Comparison of ENCODE assay signal across 17 cellular contexts in the genomic region with DNA sequence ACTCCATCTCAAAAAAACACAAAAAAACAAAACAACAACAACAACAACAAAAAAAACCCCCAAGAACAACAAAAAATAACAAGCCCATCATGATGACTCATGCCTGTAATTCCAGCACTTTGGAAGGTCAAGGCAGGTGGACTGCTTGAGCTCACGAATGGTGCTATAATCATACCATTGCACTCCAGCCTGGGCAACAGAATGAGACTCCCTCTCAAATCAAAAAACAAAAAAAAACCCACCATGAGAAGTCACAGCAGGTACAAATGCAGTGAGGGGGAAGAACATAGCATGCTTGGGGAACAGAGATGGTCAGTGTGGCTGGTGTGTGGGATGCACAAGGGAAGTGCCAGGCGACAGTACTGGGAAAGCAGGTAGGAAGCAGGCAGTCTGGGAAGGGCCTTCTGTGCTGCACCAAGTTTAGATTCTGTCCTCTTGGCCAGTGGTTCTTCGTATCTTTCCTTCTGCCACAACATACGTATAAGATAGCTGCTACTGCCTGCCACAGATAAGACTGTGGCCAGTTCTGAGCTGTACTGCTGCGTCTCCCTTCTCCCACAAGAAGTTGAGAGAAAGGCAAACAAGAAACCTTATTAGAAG. TPM values are rescaled to one million over a fixed set of nuclear protein-coding genes. Genes with fewer than 3 reads are reported as not detected.
A peak's percentile ranks its signal among the peaks of the same experiment; 100 is the strongest.
DNase-seq lines count a peak whose midpoint lies in the region; ATAC-seq and TF ChIP-seq lines count a peak whose summit lies in the region.
"Had no signal": no experiment of that assay in that cellular context is flagged by ENCODE, and none has a peak within 500 bp of the region (broad histone marks: within the 10 kb centered on the region; RNA-seq: fewer than 3 reads in every experiment).

No MANE protein-coding gene starts in this region.

- peak overlapping the region; percentile 24 for H3K23ac ChIP-seq in mesendoderm (ENCODE audit: low read length)

- no peak overlapping the region for H3K9ac ChIP-seq in mesendoderm (ENCODE audit: low read length)

- POLR2A ChIA-PET in AG04450 (lab: Yijun Ruan, JAX), result interaction anchor here (1.3 kb wide), 1 partner anchor 16 kb away, joined by 4 read pairs; no protein-coding TSS in a partner anchor
- POLR2A ChIA-PET in PC-9 (lab: Charles Lee; ENCODE audit: unreplicated experiment), result interaction anchor here (0.9 kb wide), 1 partner anchor 49 kb away, joined by 8 read pairs; no protein-coding TSS in a partner anchor

- H3K27ac Mint-ChIP-seq in HFFc6 (peak overlapping the region; percentile 81), glutamatergic neuron (ENCODE audit: unreplicated experiment) (no peak overlapping the region)
- H3K27ac Mint-ChIP-seq in activated naive CD8-positive, alpha-beta T cell treated with anti-CD3 and anti-CD28 coated beads, Interleukin-2, amount 50 U/mL, for 24 hours, result peak overlapping the region; percentile 50

- TF ChIP-seq CTCF in AG04450 (IDR thresholded peaks at IDR 0.05; ENCODE audit: low read depth, low read length), result no peak
- no peak for TF ChIP-seq CTCF in HFFc6 (IDR thresholded peaks at IDR 0.05)
- TF ChIP-seq CTCF in glutamatergic neuron (IDR thresholded peaks at IDR 0.05; ENCODE audit: partially characterized antibody, unreplicated experiment), result no peak
- no peak for TF ChIP-seq CTCF in PC-9 (conservative IDR thresholded peaks at IDR 0.05)

- peaks cover 57% of the 10 kb centered on the region for H3K4me1 Mint-ChIP-seq in HFFc6 (ENCODE audit: low read depth)
- H3K4me1 Mint-ChIP-seq in activated naive CD8-positive, alpha-beta T cell treated with anti-CD3 and anti-CD28 coated beads, Interleukin-2, amount 50 U/mL, for 24 hours, result peaks cover 51% of the 10 kb centered on the region
- H3K4me1 Mint-ChIP-seq in glutamatergic neuron (ENCODE audit: low read depth, unreplicated experiment), result no peaks in the 10 kb centered on the region

- H3F3A ChIP-seq in PC-9 (ENCODE audit: insufficient read depth, low read depth), result peaks cover 14% of the 10 kb centered on the region; the same call in 1 of the 2 replicates

- H2AK5ac ChIP-seq in mesendoderm (ENCODE audit: low read length), result no peak overlapping the region

- H3K4ac ChIP-seq in mesendoderm (ENCODE audit: low read depth, low read length), result no peak overlapping the region

- CTCF ChIA-PET in AG04450 (lab: Charles Lee), result interaction anchor here (0.6 to 1.6 kb wide), 4 partner anchors 111 to 174 kb away, joined by 3 to 6 read pairs (median 4); no protein-coding TSS in a partner anchor
- CTCF ChIA-PET in PC-9 (lab: Charles Lee), result no interaction called here

- H3K79me2 ChIP-seq in mesendoderm (ENCODE audit: control insufficient read depth, insufficient read depth, low read length) (no peaks in the 10 kb centered on the region), PC-9 (ENCODE audit: low read depth) (no peaks in the 10 kb centered on the region)

- no peak overlapping the region for H2BK5ac ChIP-seq in mesendoderm (ENCODE audit: low read length)

- peaks cover 6% of the 10 kb centered on the region for H3K36me3 ChIP-seq in mesendoderm (ENCODE audit: control insufficient read depth, insufficient read depth, low read length)
- peaks cover 7% of the 10 kb centered on the region; the same call in 1 of the 2 replicates for H3K36me3 ChIP-seq in PC-9 (ENCODE audit: low read depth)

- intact Hi-C loops in PC-9 (cut with micrococcal nuclease; ENCODE audit: unreplicated experiment), result no loop called here

- no CpG with 5 or more reads among the region's 5 CpGs for WGBS in mesendoderm (ENCODE audit: extremely low coverage, insufficient coverage, low lambda C conversion rate)

- H3K9me3 ChIP-seq in AG04450 (ENCODE audit: control insufficient read depth, insufficient read depth, low read length), result no peaks in the 10 kb centered on the region
- H3K9me3 ChIP-seq in PC-9 (ENCODE audit: insufficient read depth, low read depth), result no peaks in the 10 kb centered on the region
- H3K9me3 ChIP-seq: body of pancreas had no signal

- H3K36me3 Mint-ChIP-seq in HFFc6 (ENCODE audit: low read depth) (peaks cover 45% of the 10 kb centered on the region), glutamatergic neuron (ENCODE audit: unreplicated experiment) (peaks cover 6% of the 10 kb centered on the region)
- peaks cover 48% of the 10 kb centered on the region for H3K36me3 Mint-ChIP-seq in activated naive CD8-positive, alpha-beta T cell treated with anti-CD3 and anti-CD28 coated beads, Interleukin-2, amount 50 U/mL, for 24 hours (ENCODE audit: low read depth)

- H2BK15ac ChIP-seq in mesendoderm (replicated peaks; ENCODE audit: low read depth), result no peak overlapping the region

- H3K4me1 ChIP-seq in mesendoderm (ENCODE audit: control insufficient read depth, low read depth, low read length), result no peaks in the 10 kb centered on the region
- H3K4me1 ChIP-seq in PC-9 (replicated peaks; ENCODE audit: insufficient read depth), result 0 out of 2 replicates have a peak, but pooled peaks cover 13% of the 10 kb centered on the region
- H3K4me1 ChIP-seq: body of pancreas had no signal

- H2BK120ac ChIP-seq in mesendoderm (ENCODE audit: low read depth, low read length), result no peak overlapping the region

- H3K27me3 Mint-ChIP-seq in HFFc6 (ENCODE audit: insufficient read depth), result peaks cover 2% of the 10 kb centered on the region; the same call in 1 of the 2 replicates
- H3K27me3 Mint-ChIP-seq in activated naive CD8-positive, alpha-beta T cell treated with anti-CD3 and anti-CD28 coated beads, Interleukin-2, amount 50 U/mL, for 24 hours, result no peaks in the 10 kb centered on the region
- H3K27me3 Mint-ChIP-seq in glutamatergic neuron (ENCODE audit: unreplicated experiment), result no peaks in the 10 kb centered on the region

- DNase-seq in AG04450 (ENCODE audit: low read depth, low spot score), result no peak
- DNase-seq in HFFc6, result no peak
- DNase-seq in activated naive CD8-positive, alpha-beta T cell treated with anti-CD3 and anti-CD28 coated beads, Interleukin-2, amount 50 U/mL, for 24 hours, result no peak
- no peak for DNase-seq in mesendoderm
- no peak for DNase-seq in DMS153 treated with DMSO at 0.1 percent for 48 hours (lab: John Stamatoyannopoulos, UW; ENCODE audit: unreplicated experiment)
- DNase-seq in glutamatergic neuron, result no peak
- no peak for DNase-seq in GOT3 (lab: John Stamatoyannopoulos, UW)
- DNase-seq in PC-9, result no peak
- DNase-seq: activated CD4-positive, alpha-beta T cell treated with anti-CD3 and anti-CD28 coated beads for 48 hours; body of pancreas; NCI-H1694; NCI-H524 had no signal

- no peak overlapping the region for H4K5ac ChIP-seq in mesendoderm (ENCODE audit: low read length)

- no peak overlapping the region for H4K8ac ChIP-seq in mesendoderm (ENCODE audit: low read depth, low read length)

- H3K27ac ChIP-seq in AG04450 (ENCODE audit: low read depth, low read length) (peak overlapping the region; percentile 22), mesendoderm (ENCODE audit: low read depth, low read length) (no peak overlapping the region), PC-9 (no peak overlapping the region)
- H3K27ac ChIP-seq: body of pancreas had no signal

- no peak overlapping the region for H3K4me2 ChIP-seq in mesendoderm (ENCODE audit: low read length)
- H3K4me2 ChIP-seq in PC-9, result no peak overlapping the region
- H3K4me2 ChIP-seq: smooth muscle cell had no signal

- no peak overlapping the region for H2AFZ ChIP-seq in PC-9

- peak overlapping the region; percentile 82 for H3K4me3 Mint-ChIP-seq in HFFc6
- no peak overlapping the region for H3K4me3 Mint-ChIP-seq in activated naive CD8-positive, alpha-beta T cell treated with anti-CD3 and anti-CD28 coated beads, Interleukin-2, amount 50 U/mL, for 24 hours
- H3K4me3 Mint-ChIP-seq in glutamatergic neuron (ENCODE audit: unreplicated experiment), result no peak overlapping the region

- no peak overlapping the region for H3K56ac ChIP-seq in mesendoderm (ENCODE audit: low read length)

- H3K27me3 ChIP-seq in AG04450 (ENCODE audit: control insufficient read depth, insufficient read depth, low read length) (no peaks in the 10 kb centered on the region), mesendoderm (ENCODE audit: insufficient read depth, low read length, poor library complexity) (no peaks in the 10 kb centered on the region), PC-9 (ENCODE audit: insufficient read depth, low read depth) (no peaks in the 10 kb centered on the region)
- H3K27me3 ChIP-seq: body of pancreas had no signal

- ATAC-seq in activated naive CD8-positive, alpha-beta T cell treated with anti-CD3 and anti-CD28 coated beads, Interleukin-2, amount 50 U/mL, for 24 hours, result no peak
- ATAC-seq: body of pancreas had no signal

- H3K79me1 ChIP-seq in mesendoderm (ENCODE audit: low read length), result no peaks in the 10 kb centered on the region

- H3K9me3 Mint-ChIP-seq in HFFc6, result no peaks in the 10 kb centered on the region
- H3K9me3 Mint-ChIP-seq in activated naive CD8-positive, alpha-beta T cell treated with anti-CD3 and anti-CD28 coated beads, Interleukin-2, amount 50 U/mL, for 24 hours, result no peaks in the 10 kb centered on the region
- no peaks in the 10 kb centered on the region for H3K9me3 Mint-ChIP-seq in glutamatergic neuron (ENCODE audit: unreplicated experiment)

- H4K20me1 ChIP-seq in PC-9 (ENCODE audit: insufficient read depth), result 0 out of 2 replicates have a peak, but pooled peaks cover 4% of the 10 kb centered on the region

- BruUV-seq in PC-9 (replicated peaks; lab: Mats Ljungman, UMichigan), result no TSS peak

- no peak overlapping the region for H3K18ac ChIP-seq in mesendoderm (ENCODE audit: low read length)

- no peak overlapping the region for H3K4me3 ChIP-seq in AG04450 (ENCODE audit: low read depth, low read length)
- no peak overlapping the region for H3K4me3 ChIP-seq in mesendoderm (ENCODE audit: low read length)
- H3K4me3 ChIP-seq in PC-9, result no peak overlapping the region
- H3K4me3 ChIP-seq: body of pancreas, smooth muscle cell had no signal

- no peaks in the 10 kb centered on the region for H3K9me2 ChIP-seq in PC-9 (ENCODE audit: insufficient read depth)

RNA-seq across cellular contexts. Expression of gene ATG14, which starts 28.0 kb away (rescaled TPM):
- 12.2 and 14.9 TPM in 2 replicates for polyA plus RNA-seq in AG04450 (2011; rRNA removed)
- polyA minus RNA-seq in AG04450 (2011; rRNA and poly(A)+ RNA removed), result 11.1 and 14.0 TPM in 2 replicates
- 1 to 10 TPM; 7.9 to 9.2 (median 8.5) TPM for total RNA-seq in HFFc6 (2021; fragmentation: NEBNext Ultra II Directional; extraction: Animal tissue kit (Norgen Biotek cat#: 25700))
- polyA plus RNA-seq in mesendoderm (2013, experiment 1 of 2), result 6.5 TPM
- 6.7 TPM for polyA plus RNA-seq in mesendoderm (2013, experiment 2 of 2)
- total RNA-seq in glutamatergic neuron (ENCODE audit: unreplicated experiment), result 13.5 TPM
- total RNA-seq in PC-9 (2021), result 13.6 and 14.6 TPM in 2 replicates

RNA-seq across cellular contexts. Expression of gene TBPL2, which starts 56.8 kb away (rescaled TPM):
- not detected in 2 replicates for polyA plus RNA-seq in AG04450 (2011; rRNA removed)
- polyA minus RNA-seq in AG04450 (2011; rRNA and poly(A)+ RNA removed), result not detected in 2 replicates
- not detected for total RNA-seq in HFFc6 (2021; fragmentation: NEBNext Ultra II Directional; extraction: Animal tissue kit (Norgen Biotek cat#: 25700))
- polyA plus RNA-seq in mesendoderm (2013, experiment 1 of 2), result 0.03 TPM
- polyA plus RNA-seq in mesendoderm (2013, experiment 2 of 2), result 0.06 TPM
- total RNA-seq in glutamatergic neuron (ENCODE audit: unreplicated experiment), result not detected
- total RNA-seq in PC-9 (2021), result not detected in 2 replicates
- total RNA-seq: body of pancreas, fibroblast of lung, mesenteric fat pad, RPMI7951, smooth muscle cell, subcutaneous adipose tissue had no signal
- polyA plus RNA-seq: fibroblast of lung, smooth muscle cell had no signal
